8 cellular contexts compared by ENCODE assay signal in the genomic region with DNA sequence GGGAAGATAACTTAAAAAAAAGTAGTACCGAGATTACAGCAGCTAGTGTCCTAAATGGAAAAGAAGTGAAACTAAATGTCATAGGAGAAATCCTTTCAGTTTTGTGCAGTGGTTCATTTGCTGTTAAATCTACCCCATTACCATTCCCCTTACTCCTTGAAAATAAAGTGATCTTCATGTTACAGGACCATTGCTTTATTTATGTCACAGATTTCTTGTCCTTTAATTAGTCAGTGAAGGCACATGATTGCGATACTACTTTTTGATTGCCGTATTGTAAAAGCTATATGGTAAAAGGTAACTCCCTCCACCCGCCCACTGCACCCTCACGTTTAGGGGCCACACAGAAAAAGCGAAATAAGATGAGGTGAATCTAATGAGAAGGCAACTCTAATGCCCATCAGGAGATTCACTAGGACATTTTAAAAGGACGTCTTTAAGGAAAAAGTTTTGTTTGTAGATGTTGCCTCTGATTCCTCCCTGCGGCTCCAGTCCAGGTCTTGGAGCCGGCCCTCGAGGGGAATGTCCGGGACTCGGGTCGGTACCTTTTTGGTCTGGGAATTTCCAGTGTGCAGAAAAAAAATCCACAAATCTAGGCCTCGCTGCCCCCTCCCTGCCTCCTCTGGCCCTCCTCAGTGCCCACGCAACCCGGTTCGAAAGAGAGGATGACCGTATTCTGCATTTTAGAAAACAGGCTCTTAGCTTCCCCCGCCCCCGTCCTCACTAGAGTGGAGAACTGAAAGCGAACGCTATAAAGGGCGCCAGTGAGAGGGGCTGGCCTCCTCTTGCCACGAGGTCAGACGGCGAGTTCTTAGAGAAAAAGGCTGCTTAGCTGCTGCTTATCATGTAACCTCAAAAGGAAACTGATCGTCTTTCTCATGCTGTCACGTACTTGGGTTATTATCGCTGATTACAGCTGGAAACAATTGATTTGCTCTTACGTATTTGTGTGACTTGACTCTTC. TPM values are rescaled to one million over a fixed set of nuclear protein-coding genes. Genes with fewer than 3 reads are reported as not detected.
A peak's percentile ranks its signal among the peaks of the same experiment; 100 is the strongest.
DNase-seq lines count a peak whose midpoint lies in the region; ATAC-seq, FAIRE-seq and TF ChIP-seq lines count a peak whose summit lies in the region.

No MANE protein-coding gene starts in this region.

- ATAC-seq in HG02571 (IDR thresholded peaks at IDR 0.05; ENCODE audit: unreplicated experiment) (peak; percentile 82), left lobe of liver (peak; percentile 85)

- peak overlapping the region; percentile 89 to 91 for H3K27ac ChIP-seq in coronary artery

- TF ChIP-seq CTCF in GM12875 (IDR thresholded peaks at IDR 0.05; ENCODE audit: borderline replicate concordance, insufficient read depth, low read depth, low read length), result no peak
- no peak for TF ChIP-seq CTCF in coronary artery (IDR thresholded peaks at IDR 0.05)
- no peak for TF ChIP-seq CTCF in D721Med (IDR thresholded peaks at IDR 0.05; ENCODE audit: insufficient read depth, missing control alignments)

- DNase-seq in NCI-H2029 (lab: John Stamatoyannopoulos, UW) (peak; percentile 79), coronary artery (ENCODE audit: low spot score) (peak; percentile 87), left lobe of liver (ENCODE audit: low spot score) (peak; percentile 74), D721Med (ENCODE audit: insufficient read length, low spot score) (no peak)
- peak; percentile 85 to 87 for DNase-seq in activated CD4-positive, alpha-beta T cell treated with anti-CD3 and anti-CD28 coated beads for 4 hours
- DNase-seq in stimulated activated CD4-positive, alpha-beta T cell treated with anti-CD3 and anti-CD28 coated beads, Interleukin-2, amount 100 ng/mL, for 4 hours (ENCODE audit: low read depth), result peak; percentile 81

- H3K4me3 ChIP-seq in GM12875 (ENCODE audit: low read depth, low read length) (peak overlapping the region; percentile 61), coronary artery (peak overlapping the region; percentile 74)

- FAIRE-seq in D721Med (lab: Jason Lieb, UNC), result no peak

RNA-seq across cellular contexts. Expression of a gene that starts 21.8 kb away (rescaled TPM):
- 29.7 TPM for total RNA-seq in left lobe of liver

RNA-seq across cellular contexts. Expression of a gene that starts 48.5 kb away (rescaled TPM):
- total RNA-seq in left lobe of liver, result 1.3 TPM
